ENCODE assay signal across 1 cellular context in genomic region chr5:51398875-51399635, GRCh38.
TF ChIP-seq lines count a peak whose summit lies in the region.

No MANE protein-coding gene starts in this region.

TF ChIP-seq in WTC11, 78 proteins besides CTCF, POLR2A, EP300 and RAD21 (continued from another document):
- TF ChIP-seq KAT7 (CRISPR knock-in tag; IDR thresholded peaks at IDR 0.05; ENCODE audit: borderline replicate concordance): no peak
- TF ChIP-seq, protein P1, sequence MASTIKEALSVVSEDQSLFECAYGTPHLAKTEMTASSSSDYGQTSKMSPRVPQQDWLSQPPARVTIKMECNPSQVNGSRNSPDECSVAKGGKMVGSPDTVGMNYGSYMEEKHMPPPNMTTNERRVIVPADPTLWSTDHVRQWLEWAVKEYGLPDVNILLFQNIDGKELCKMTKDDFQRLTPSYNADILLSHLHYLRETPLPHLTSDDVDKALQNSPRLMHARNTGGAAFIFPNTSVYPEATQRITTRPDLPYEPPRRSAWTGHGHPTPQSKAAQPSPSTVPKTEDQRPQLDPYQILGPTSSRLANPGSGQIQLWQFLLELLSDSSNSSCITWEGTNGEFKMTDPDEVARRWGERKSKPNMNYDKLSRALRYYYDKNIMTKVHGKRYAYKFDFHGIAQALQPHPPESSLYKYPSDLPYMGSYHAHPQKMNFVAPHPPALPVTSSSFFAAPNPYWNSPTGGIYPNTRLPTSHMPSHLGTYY (CRISPR knock-in tag; IDR thresholded peaks at IDR 0.05): no peak
- TF ChIP-seq, protein P2, sequence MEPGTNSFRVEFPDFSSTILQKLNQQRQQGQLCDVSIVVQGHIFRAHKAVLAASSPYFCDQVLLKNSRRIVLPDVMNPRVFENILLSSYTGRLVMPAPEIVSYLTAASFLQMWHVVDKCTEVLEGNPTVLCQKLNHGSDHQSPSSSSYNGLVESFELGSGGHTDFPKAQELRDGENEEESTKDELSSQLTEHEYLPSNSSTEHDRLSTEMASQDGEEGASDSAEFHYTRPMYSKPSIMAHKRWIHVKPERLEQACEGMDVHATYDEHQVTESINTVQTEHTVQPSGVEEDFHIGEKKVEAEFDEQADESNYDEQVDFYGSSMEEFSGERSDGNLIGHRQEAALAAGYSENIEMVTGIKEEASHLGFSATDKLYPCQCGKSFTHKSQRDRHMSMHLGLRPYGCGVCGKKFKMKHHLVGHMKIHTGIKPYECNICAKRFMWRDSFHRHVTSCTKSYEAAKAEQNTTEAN (CRISPR knock-in tag; IDR thresholded peaks at IDR 0.05): no peak
- no peak for TF ChIP-seq CREB1 (CRISPR knock-in tag; IDR thresholded peaks at IDR 0.05)
